In genomic region chr17:73343168-73343634, GRCh38 we compare ENCODE assay signal across 8 cellular contexts. TPM values are rescaled to one million over a fixed set of nuclear protein-coding genes. Genes with fewer than 3 reads are reported as not detected.
DNase-seq lines count a peak whose midpoint lies in the region; ATAC-seq and TF ChIP-seq lines count a peak whose summit lies in the region.

No MANE protein-coding gene starts in this region.

- no peaks in the 10 kb centered on the region for H3K36me3 Mint-ChIP-seq in nephron progenitor cell (ENCODE audit: low read depth)

- ATAC-seq in HG02938 (IDR thresholded peaks at IDR 0.05; ENCODE audit: unreplicated experiment) (no peak), GM21526 (IDR thresholded peaks at IDR 0.05; ENCODE audit: low FRiP score, unreplicated experiment) (no peak)

- no peaks in the 10 kb centered on the region for H3K36me3 ChIP-seq in esophagus muscularis mucosa

- H3K9me3 ChIP-seq in esophagus muscularis mucosa: no peaks in the 10 kb centered on the region

- H3K27me3 Mint-ChIP-seq in nephron progenitor cell (ENCODE audit: low read depth, poor library complexity): peaks cover 7% of the 10 kb centered on the region

- peak overlapping the region; percentile 94 for H3K27ac Mint-ChIP-seq in nephron progenitor cell

- DNase-seq in AG08395 (ENCODE audit: low spot score): peak; percentile 81
- DNase-seq in NCI-H2227 (lab: John Stamatoyannopoulos, UW; ENCODE audit: unreplicated experiment): peak; percentile 94
- DNase-seq in esophagus muscularis mucosa (ENCODE audit: extremely low spot score): no peak
- DNase-seq in nephron progenitor cell: peak; percentile 78
- DNase-seq in UCSD-AML1 (lab: John Stamatoyannopoulos, UW; ENCODE audit: unreplicated experiment): no peak
- no peak for DNase-seq in NAMALWA (ENCODE audit: low spot score)

- WGBS in esophagus muscularis mucosa: 20% methylated on average over 6 of the region's 17 CpGs

- no peak for TF ChIP-seq EP300 in esophagus muscularis mucosa (IDR thresholded peaks at IDR 0.05)

- H3K4me1 ChIP-seq in esophagus muscularis mucosa: peaks cover 20 to 65% (median 61%) of the 10 kb centered on the region in 4 donors

- H3K4me3 ChIP-seq in esophagus muscularis mucosa: peak overlapping the region; percentile 25 to 37 (median 28)

- TF ChIP-seq POLR2A in esophagus muscularis mucosa (IDR thresholded peaks at IDR 0.05; ENCODE audit: low read depth): no peak

- peaks cover 91% of the 10 kb centered on the region for H3K4me1 Mint-ChIP-seq in nephron progenitor cell

- peak overlapping the region; percentile 74 to 84 (median 78) for H3K27ac ChIP-seq in esophagus muscularis mucosa (replicated peaks in 1 of 4)

- H3K27me3 ChIP-seq in esophagus muscularis mucosa: no peaks in the 10 kb centered on the region

- TF ChIP-seq CTCF in esophagus muscularis mucosa (IDR thresholded peaks at IDR 0.05) (no peak), nephron progenitor cell (IDR thresholded peaks at IDR 0.05) (no peak)

- H3K4me3 Mint-ChIP-seq in nephron progenitor cell: no peak overlapping the region

- no peaks in the 10 kb centered on the region for H3K9me3 Mint-ChIP-seq in nephron progenitor cell

- intact Hi-C loops in esophagus muscularis mucosa (cut with DNase I): no loop called here

RNA-seq across cellular contexts. Expression of gene CDC42EP4, which starts 31.4 kb away (rescaled TPM):
- 100 to 1,000 TPM in 2 of 4 donors, 10 to 100 TPM in 2; 48.6 to 129 (median 104) TPM for total RNA-seq in esophagus muscularis mucosa

Comparison
In these comparisons a context has a peak if more than half of its experiments do, and no peak if none do; other contexts are left out.
1. DNase-seq: peak in AG08395 (single experiment), NCI-H2227 (single experiment) and nephron progenitor cell (single experiment); none in esophagus muscularis mucosa (single experiment), UCSD-AML1 (single experiment) and NAMALWA (single experiment).